ENCODE assay signal across 24 cellular contexts in genomic region chr3:163935411-163935810, GRCh38.
"Had no signal": no experiment of that assay in that cellular context is flagged by ENCODE, and none has a peak within 500 bp of the region (broad histone marks: within the 10 kb centered on the region; RNA-seq: fewer than 3 reads in every experiment).

No MANE protein-coding gene starts in this region.

- H3K27ac Mint-ChIP-seq: dendritic cell treated with granulocyte-macrophage colony-stimulating factor and Interleukin-4, amounts not matched to agents 40 ng/mL and 50 ng/mL, for 4 days; effector memory CD8-positive, alpha-beta T cell; endodermal cell had no signal

- H3K27me3 ChIP-seq: colonic mucosa, esophagus muscularis mucosa, esophagus squamous epithelium, foreskin keratinocyte, gastrocnemius medialis, gastroesophageal sphincter, heart left ventricle, heart right ventricle had no signal

- H3K27ac ChIP-seq: colonic mucosa, coronary artery, dorsolateral prefrontal cortex, epithelial cell of prostate, esophagus muscularis mucosa, esophagus squamous epithelium, foreskin keratinocyte, gastrocnemius medialis, gastroesophageal sphincter, heart left ventricle, heart right ventricle had no signal

- H3K27me3 Mint-ChIP-seq: dendritic cell treated with granulocyte-macrophage colony-stimulating factor and Interleukin-4, amounts not matched to agents 40 ng/mL and 50 ng/mL, for 4 days; effector memory CD8-positive, alpha-beta T cell had no signal

- H3K9me3 ChIP-seq: colonic mucosa, esophagus muscularis mucosa, gastrocnemius medialis, gastroesophageal sphincter, heart left ventricle had no signal

- H3K4me1 Mint-ChIP-seq: endodermal cell had no signal

- H3K4me1 ChIP-seq: colonic mucosa, esophagus muscularis mucosa, esophagus squamous epithelium, foreskin keratinocyte, gastrocnemius medialis, gastroesophageal sphincter, heart left ventricle, heart right ventricle had no signal

- H3K4me3 ChIP-seq: colonic mucosa, coronary artery, dorsolateral prefrontal cortex, esophagus muscularis mucosa, esophagus squamous epithelium, gastrocnemius medialis, gastroesophageal sphincter, heart left ventricle, heart right ventricle had no signal

- H3K9me3 Mint-ChIP-seq: endodermal cell had no signal

- DNase-seq: colonic mucosa; cortex of kidney; dermis blood vessel endothelial cell; dorsolateral prefrontal cortex; effector CD4-positive, alpha-beta T cell; effector CD8-positive, alpha-beta T cell; effector memory CD4-positive, alpha-beta T cell; effector memory CD8-positive, alpha-beta T cell; endodermal cell; erythroblast; esophagus squamous epithelium; foreskin fibroblast; foreskin keratinocyte; foreskin melanocyte; gastrocnemius medialis; glutamatergic neuron; head of caudate nucleus; heart left ventricle; heart right ventricle had no signal

- H3K4me3 Mint-ChIP-seq: dendritic cell treated with granulocyte-macrophage colony-stimulating factor and Interleukin-4, amounts not matched to agents 40 ng/mL and 50 ng/mL, for 4 days; effector memory CD8-positive, alpha-beta T cell; endodermal cell had no signal

- H3K36me3 ChIP-seq: colonic mucosa, esophagus muscularis mucosa, esophagus squamous epithelium, gastrocnemius medialis, gastroesophageal sphincter, heart left ventricle, heart right ventricle had no signal
